In genomic region chr17:83155128-83156081, GRCh38 we compare ENCODE assay signal across 10 cellular contexts.
DNase-seq lines count a peak whose midpoint lies in the region; ATAC-seq and TF ChIP-seq lines count a peak whose summit lies in the region.
"Had no signal": no experiment of that assay in that cellular context is flagged by ENCODE, and none has a peak within 500 bp of the region (broad histone marks: within the 10 kb centered on the region; RNA-seq: fewer than 3 reads in every experiment).

No MANE protein-coding gene starts in this region.

- H3K36me3 Mint-ChIP-seq in endothelial cell (ENCODE audit: low read depth, unreplicated experiment): no peaks in the 10 kb centered on the region

- in situ Hi-C loops in astrocyte of the spinal cord (cut with HindIII; ENCODE audit: low sequenced_read_pairs): no loop called here

- no peak for TF ChIP-seq POLR2A in right lobe of liver (IDR thresholded peaks at IDR 0.05)

- no peaks in the 10 kb centered on the region for H3K4me1 ChIP-seq in right lobe of liver
- H3K4me1 ChIP-seq in aorta (ENCODE audit: control insufficient read depth in 1 of 2, insufficient read depth in 2 of 2, low read length in 2 of 2): no peaks in the 10 kb centered on the region

- ATAC-seq in right lobe of liver: peak in 3 of 4 donors; percentile 4 to 52 (median 17)
- peak; percentile 6 for ATAC-seq in aorta (ENCODE audit: low FRiP score)

- no peaks in the 10 kb centered on the region for H3K36me3 ChIP-seq in right lobe of liver
- H3K36me3 ChIP-seq in aorta (ENCODE audit: control insufficient read depth in 1 of 2, insufficient read depth in 2 of 2, low read length in 1 of 2): no peaks in the 10 kb centered on the region

- H3K27ac Mint-ChIP-seq in endothelial cell (ENCODE audit: unreplicated experiment): no peak overlapping the region

- TF ChIP-seq CTCF in astrocyte of the spinal cord (IDR thresholded peaks at IDR 0.05; ENCODE audit: low read depth, low read length) (no peak), right lobe of liver (IDR thresholded peaks at IDR 0.05) (no peak), endothelial cell (IDR thresholded peaks at IDR 0.05; ENCODE audit: unreplicated experiment) (no peak)

- H3K9me3 Mint-ChIP-seq in endothelial cell (ENCODE audit: unreplicated experiment): no peaks in the 10 kb centered on the region

- peaks cover 12% of the 10 kb centered on the region for H3K27me3 Mint-ChIP-seq in endothelial cell (ENCODE audit: unreplicated experiment)

- no peaks in the 10 kb centered on the region for H3K4me1 Mint-ChIP-seq in endothelial cell (ENCODE audit: unreplicated experiment)

- no peak overlapping the region for H3K4me3 Mint-ChIP-seq in endothelial cell (ENCODE audit: unreplicated experiment)

- H3K27ac ChIP-seq in right lobe of liver (no peak overlapping the region), aorta (ENCODE audit: low read depth in 1 of 2, low read length in 2 of 2) (no peak overlapping the region)

- no peaks in the 10 kb centered on the region for H3K27me3 ChIP-seq in right lobe of liver
- no peaks in the 10 kb centered on the region for H3K27me3 ChIP-seq in aorta (ENCODE audit: control insufficient read depth in 1 of 2, insufficient read depth in 2 of 2, low read length in 1 of 2)

- H3K9me3 ChIP-seq in right lobe of liver (no peaks in the 10 kb centered on the region), aorta (ENCODE audit: control insufficient read depth, low read length) (no peaks in the 10 kb centered on the region)

- H3K4me3 ChIP-seq in astrocyte of the spinal cord (ENCODE audit: low read depth, low read length) (no peak overlapping the region), right lobe of liver (no peak overlapping the region), aorta (ENCODE audit: low read length in 2 of 2) (no peak overlapping the region)

- intact Hi-C loops in right lobe of liver (cut with DNase I) (no loop called here), aorta (cut with DNase I) (no loop called here)

- 47% methylated on average over 15 of the region's 31 CpGs for WGBS in right lobe of liver (ENCODE audit: insufficient coverage, low coverage, low lambda C conversion rate, missing lambda C conversion rate)
- 91 to 92% methylated on average over 31 of the region's 31 CpGs for WGBS in aorta, 2 donors

- DNase-seq in stimulated activated CD4-positive, alpha-beta T cell treated with anti-CD3 and anti-CD28 coated beads, Interleukin-12 subunit alpha, Interleukin-12 subunit beta, amount 100 ng/mL, for 48 hours (ENCODE audit: low read depth in 2 of 3, low spot score in 1 of 3): peak in 2 of 3 donors; percentile 9 to 11
- DNase-seq in stimulated activated CD4-positive, alpha-beta T cell treated with anti-CD3 and anti-CD28 coated beads, Interleukin-12 subunit alpha, Interleukin-12 subunit beta, amount 100 ng/mL, for 4 hours: no peak
- DNase-seq in astrocyte of the spinal cord (ENCODE audit: low read depth, low spot score) (peak; percentile 76), right lobe of liver (no peak), aorta (peak; percentile 65 to 81), NCI-H2029 treated with DMSO at 0.1 percent for 48 hours (lab: John Stamatoyannopoulos, UW) (no peak), NCI-H510A treated with DMSO at 0.1 percent for 48 hours (lab: John Stamatoyannopoulos, UW) (no peak), endothelial cell (ENCODE audit: low spot score) (no peak)
- DNase-seq: GOT3, NCI-H1436 treated with DMSO at 0.1 percent for 48 hours had no signal

Comparison
In these comparisons a context has a peak if more than half of its experiments do, and no peak if none do; other contexts are left out.
1. DNase-seq: peak in stimulated activated CD4-positive, alpha-beta T cell treated with anti-CD3 and anti-CD28 coated beads, Interleukin-12 subunit alpha, Interleukin-12 subunit beta, amount 100 ng/mL, for 48 hours (2 of 3), astrocyte of the spinal cord (single experiment) and aorta (2 of 2); none in stimulated activated CD4-positive, alpha-beta T cell treated with anti-CD3 and anti-CD28 coated beads, Interleukin-12 subunit alpha, Interleukin-12 subunit beta, amount 100 ng/mL, for 4 hours (single experiment), right lobe of liver (0 of 3), NCI-H2029 treated with DMSO at 0.1 percent for 48 hours (single experiment), NCI-H510A treated with DMSO at 0.1 percent for 48 hours (single experiment) and endothelial cell (single experiment).